1 cellular context compared by ENCODE assay signal in the genomic region with DNA sequence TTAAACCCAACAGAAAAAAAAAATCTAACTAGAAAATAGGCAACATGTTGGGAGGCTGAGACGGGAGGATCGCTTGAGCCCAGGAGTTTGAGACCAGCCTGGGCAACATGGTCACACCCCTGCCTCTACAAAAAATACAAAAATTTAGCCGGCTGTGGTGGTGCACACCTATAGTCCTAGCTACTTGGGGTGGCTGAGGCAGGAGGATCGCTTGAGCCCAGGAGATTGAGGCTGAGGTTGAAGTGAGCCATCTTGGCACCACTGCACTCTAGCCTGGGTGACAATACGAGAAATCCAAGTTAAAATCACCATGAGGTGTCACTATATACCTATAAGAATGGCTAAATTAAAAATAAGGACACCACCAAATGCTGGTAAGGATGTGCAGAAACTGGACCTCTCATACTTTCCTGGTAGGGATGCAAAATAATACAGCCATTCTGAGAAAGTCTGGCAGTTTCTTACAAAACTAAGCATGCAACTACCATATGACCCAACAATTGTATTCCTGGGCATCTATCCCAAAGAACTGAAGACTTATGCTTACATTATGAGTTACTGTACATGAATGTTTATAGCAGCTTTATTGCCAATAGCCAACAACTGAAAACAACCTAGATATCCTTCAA.
TF ChIP-seq lines count a peak whose summit lies in the region.

No MANE protein-coding gene starts in this region.

TF ChIP-seq in HepG2, 621 proteins besides CTCF, POLR2A, EP300 and RAD21 (continues in another document):
- TF ChIP-seq RFX5 (IDR thresholded peaks at IDR 0.05; ENCODE audit: low read depth, low read length) = no peak
- no peak for TF ChIP-seq EED (CRISPR knock-in tag; IDR thresholded peaks at IDR 0.05)
- TF ChIP-seq, protein P1, sequence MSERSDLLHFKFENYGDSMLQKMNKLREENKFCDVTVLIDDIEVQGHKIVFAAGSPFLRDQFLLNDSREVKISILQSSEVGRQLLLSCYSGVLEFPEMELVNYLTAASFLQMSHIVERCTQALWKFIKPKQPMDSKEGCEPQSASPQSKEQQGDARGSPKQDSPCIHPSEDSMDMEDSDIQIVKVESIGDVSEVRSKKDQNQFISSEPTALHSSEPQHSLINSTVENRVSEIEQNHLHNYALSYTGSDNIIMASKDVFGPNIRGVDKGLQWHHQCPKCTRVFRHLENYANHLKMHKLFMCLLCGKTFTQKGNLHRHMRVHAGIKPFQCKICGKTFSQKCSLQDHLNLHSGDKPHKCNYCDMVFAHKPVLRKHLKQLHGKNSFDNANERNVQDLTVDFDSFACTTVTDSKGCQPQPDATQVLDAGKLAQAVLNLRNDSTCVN (CRISPR knock-in tag; IDR thresholded peaks at IDR 0.05; ENCODE audit: borderline replicate concordance) = no peak
- TF ChIP-seq ZNF572 (CRISPR knock-in tag; IDR thresholded peaks at IDR 0.05) = no peak
- TF ChIP-seq ZNF776 (CRISPR knock-in tag; IDR thresholded peaks at IDR 0.05) = no peak
- no peak for TF ChIP-seq KAT7 (CRISPR knock-in tag; IDR thresholded peaks at IDR 0.05; ENCODE audit: borderline replicate concordance)
- TF ChIP-seq, protein P2, sequence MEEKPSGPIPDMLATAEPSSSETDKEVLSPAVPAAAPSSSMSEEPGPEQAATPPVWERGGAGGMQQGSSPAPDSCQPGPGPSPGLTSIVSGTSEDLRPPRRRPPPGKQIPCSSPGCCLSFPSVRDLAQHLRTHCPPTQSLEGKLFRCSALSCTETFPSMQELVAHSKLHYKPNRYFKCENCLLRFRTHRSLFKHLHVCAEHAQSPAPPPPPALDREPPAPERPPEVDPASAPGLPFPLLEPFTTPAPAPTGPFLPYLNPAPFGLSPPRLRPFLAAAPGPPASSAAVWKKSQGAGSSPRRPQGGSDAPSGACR (CRISPR knock-in tag; IDR thresholded peaks at IDR 0.05) = no peak
- TF ChIP-seq, protein P3, sequence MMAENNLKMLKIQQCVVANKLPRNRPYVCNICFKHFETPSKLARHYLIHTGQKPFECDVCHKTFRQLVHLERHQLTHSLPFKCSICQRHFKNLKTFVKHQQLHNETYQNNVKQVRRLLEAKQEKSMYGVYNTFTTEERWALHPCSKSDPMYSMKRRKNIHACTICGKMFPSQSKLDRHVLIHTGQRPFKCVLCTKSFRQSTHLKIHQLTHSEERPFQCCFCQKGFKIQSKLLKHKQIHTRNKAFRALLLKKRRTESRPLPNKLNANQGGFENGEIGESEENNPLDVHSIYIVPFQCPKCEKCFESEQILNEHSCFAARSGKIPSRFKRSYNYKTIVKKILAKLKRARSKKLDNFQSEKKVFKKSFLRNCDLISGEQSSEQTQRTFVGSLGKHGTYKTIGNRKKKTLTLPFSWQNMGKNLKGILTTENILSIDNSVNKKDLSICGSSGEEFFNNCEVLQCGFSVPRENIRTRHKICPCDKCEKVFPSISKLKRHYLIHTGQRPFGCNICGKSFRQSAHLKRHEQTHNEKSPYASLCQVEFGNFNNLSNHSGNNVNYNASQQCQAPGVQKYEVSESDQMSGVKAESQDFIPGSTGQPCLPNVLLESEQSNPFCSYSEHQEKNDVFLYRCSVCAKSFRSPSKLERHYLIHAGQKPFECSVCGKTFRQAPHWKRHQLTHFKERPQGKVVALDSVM (CRISPR knock-in tag; IDR thresholded peaks at IDR 0.05) = peak; percentile 90
- TF ChIP-seq ZNF317 (CRISPR knock-in tag; IDR thresholded peaks at IDR 0.05) = 0 out of 2 replicates have a peak, but pooled peaks have one; percentile 16
- 0 out of 2 replicates have a peak, but pooled peaks have one; percentile 25 for TF ChIP-seq RBFOX2 (IDR thresholded peaks at IDR 0.05; ENCODE audit: low read depth, low read length)
- TF ChIP-seq ZNF101 (CRISPR knock-in tag; IDR thresholded peaks at IDR 0.05; ENCODE audit: borderline replicate concordance, low read depth) = no peak
- no peak for TF ChIP-seq RBAK (CRISPR knock-in tag; IDR thresholded peaks at IDR 0.05)
- TF ChIP-seq, protein P4, sequence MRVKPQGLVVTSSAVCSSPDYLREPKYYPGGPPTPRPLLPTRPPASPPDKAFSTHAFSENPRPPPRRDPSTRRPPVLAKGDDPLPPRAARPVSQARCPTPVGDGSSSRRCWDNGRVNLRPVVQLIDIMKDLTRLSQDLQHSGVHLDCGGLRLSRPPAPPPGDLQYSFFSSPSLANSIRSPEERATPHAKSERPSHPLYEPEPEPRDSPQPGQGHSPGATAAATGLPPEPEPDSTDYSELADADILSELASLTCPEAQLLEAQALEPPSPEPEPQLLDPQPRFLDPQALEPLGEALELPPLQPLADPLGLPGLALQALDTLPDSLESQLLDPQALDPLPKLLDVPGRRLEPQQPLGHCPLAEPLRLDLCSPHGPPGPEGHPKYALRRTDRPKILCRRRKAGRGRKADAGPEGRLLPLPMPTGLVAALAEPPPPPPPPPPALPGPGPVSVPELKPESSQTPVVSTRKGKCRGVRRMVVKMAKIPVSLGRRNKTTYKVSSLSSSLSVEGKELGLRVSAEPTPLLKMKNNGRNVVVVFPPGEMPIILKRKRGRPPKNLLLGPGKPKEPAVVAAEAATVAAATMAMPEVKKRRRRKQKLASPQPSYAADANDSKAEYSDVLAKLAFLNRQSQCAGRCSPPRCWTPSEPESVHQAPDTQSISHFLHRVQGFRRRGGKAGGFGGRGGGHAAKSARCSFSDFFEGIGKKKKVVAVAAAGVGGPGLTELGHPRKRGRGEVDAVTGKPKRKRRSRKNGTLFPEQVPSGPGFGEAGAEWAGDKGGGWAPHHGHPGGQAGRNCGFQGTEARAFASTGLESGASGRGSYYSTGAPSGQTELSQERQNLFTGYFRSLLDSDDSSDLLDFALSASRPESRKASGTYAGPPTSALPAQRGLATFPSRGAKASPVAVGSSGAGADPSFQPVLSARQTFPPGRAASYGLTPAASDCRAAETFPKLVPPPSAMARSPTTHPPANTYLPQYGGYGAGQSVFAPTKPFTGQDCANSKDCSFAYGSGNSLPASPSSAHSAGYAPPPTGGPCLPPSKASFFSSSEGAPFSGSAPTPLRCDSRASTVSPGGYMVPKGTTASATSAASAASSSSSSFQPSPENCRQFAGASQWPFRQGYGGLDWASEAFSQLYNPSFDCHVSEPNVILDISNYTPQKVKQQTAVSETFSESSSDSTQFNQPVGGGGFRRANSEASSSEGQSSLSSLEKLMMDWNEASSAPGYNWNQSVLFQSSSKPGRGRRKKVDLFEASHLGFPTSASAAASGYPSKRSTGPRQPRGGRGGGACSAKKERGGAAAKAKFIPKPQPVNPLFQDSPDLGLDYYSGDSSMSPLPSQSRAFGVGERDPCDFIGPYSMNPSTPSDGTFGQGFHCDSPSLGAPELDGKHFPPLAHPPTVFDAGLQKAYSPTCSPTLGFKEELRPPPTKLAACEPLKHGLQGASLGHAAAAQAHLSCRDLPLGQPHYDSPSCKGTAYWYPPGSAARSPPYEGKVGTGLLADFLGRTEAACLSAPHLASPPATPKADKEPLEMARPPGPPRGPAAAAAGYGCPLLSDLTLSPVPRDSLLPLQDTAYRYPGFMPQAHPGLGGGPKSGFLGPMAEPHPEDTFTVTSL (CRISPR knock-in tag; IDR thresholded peaks at IDR 0.05; ENCODE audit: borderline replicate concordance) = no peak
- TF ChIP-seq ZNF251 (CRISPR knock-in tag; IDR thresholded peaks at IDR 0.05) = no peak
- TF ChIP-seq GPN1 (CRISPR knock-in tag; IDR thresholded peaks at IDR 0.05; ENCODE audit: borderline replicate concordance) = no peak
- no peak for TF ChIP-seq TP53 (CRISPR knock-in tag; conservative IDR thresholded peaks at IDR 0.05)
- TF ChIP-seq ZNF75D (CRISPR knock-in tag; IDR thresholded peaks at IDR 0.05; ENCODE audit: borderline replicate concordance) = no peak
- TF ChIP-seq ZNF496 (CRISPR knock-in tag; IDR thresholded peaks at IDR 0.05; ENCODE audit: insufficient replicate concordance) = no peak
- TF ChIP-seq RXRA (CRISPR knock-in tag; IDR thresholded peaks at IDR 0.05) = no peak
- TF ChIP-seq XRCC5 (optimal IDR thresholded peaks at IDR 0.05; ENCODE audit: low read length) = no peak
- no peak for TF ChIP-seq FOXJ3 (CRISPR knock-in tag; IDR thresholded peaks at IDR 0.05; ENCODE audit: borderline replicate concordance)
- TF ChIP-seq, protein P5, sequence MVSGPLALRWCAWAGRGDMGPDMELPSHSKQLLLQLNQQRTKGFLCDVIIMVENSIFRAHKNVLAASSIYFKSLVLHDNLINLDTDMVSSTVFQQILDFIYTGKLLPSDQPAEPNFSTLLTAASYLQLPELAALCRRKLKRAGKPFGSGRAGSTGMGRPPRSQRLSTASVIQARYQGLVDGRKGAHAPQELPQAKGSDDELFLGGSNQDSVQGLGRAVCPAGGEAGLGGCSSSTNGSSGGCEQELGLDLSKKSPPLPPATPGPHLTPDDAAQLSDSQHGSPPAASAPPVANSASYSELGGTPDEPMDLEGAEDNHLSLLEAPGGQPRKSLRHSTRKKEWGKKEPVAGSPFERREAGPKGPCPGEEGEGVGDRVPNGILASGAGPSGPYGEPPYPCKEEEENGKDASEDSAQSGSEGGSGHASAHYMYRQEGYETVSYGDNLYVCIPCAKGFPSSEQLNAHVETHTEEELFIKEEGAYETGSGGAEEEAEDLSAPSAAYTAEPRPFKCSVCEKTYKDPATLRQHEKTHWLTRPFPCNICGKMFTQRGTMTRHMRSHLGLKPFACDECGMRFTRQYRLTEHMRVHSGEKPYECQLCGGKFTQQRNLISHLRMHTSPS (CRISPR knock-in tag; IDR thresholded peaks at IDR 0.05; ENCODE audit: low read depth) = no peak
- TF ChIP-seq, protein P6, sequence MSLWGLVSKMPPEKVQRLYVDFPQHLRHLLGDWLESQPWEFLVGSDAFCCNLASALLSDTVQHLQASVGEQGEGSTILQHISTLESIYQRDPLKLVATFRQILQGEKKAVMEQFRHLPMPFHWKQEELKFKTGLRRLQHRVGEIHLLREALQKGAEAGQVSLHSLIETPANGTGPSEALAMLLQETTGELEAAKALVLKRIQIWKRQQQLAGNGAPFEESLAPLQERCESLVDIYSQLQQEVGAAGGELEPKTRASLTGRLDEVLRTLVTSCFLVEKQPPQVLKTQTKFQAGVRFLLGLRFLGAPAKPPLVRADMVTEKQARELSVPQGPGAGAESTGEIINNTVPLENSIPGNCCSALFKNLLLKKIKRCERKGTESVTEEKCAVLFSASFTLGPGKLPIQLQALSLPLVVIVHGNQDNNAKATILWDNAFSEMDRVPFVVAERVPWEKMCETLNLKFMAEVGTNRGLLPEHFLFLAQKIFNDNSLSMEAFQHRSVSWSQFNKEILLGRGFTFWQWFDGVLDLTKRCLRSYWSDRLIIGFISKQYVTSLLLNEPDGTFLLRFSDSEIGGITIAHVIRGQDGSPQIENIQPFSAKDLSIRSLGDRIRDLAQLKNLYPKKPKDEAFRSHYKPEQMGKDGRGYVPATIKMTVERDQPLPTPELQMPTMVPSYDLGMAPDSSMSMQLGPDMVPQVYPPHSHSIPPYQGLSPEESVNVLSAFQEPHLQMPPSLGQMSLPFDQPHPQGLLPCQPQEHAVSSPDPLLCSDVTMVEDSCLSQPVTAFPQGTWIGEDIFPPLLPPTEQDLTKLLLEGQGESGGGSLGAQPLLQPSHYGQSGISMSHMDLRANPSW (CRISPR knock-in tag; IDR thresholded peaks at IDR 0.05; ENCODE audit: borderline replicate concordance) = no peak
- TF ChIP-seq SALL2 (CRISPR knock-in tag; IDR thresholded peaks at IDR 0.05) = no peak
- no peak for TF ChIP-seq HMG20A (CRISPR knock-in tag; IDR thresholded peaks at IDR 0.05; ENCODE audit: borderline replicate concordance)
- no peak for TF ChIP-seq SETDB1 (CRISPR knock-in tag; IDR thresholded peaks at IDR 0.05; ENCODE audit: borderline replicate concordance)
- 0 out of 2 replicates have a peak, but pooled peaks have one; percentile 38 for TF ChIP-seq RFXANK (CRISPR knock-in tag; IDR thresholded peaks at IDR 0.05)
- peak; percentile 75 for TF ChIP-seq STAG1 (CRISPR knock-in tag; IDR thresholded peaks at IDR 0.05)
- TF ChIP-seq SAP130 (CRISPR knock-in tag; IDR thresholded peaks at IDR 0.05; ENCODE audit: low read depth) = peak; percentile 20; the same call in 1 of the 2 replicates
- no peak for TF ChIP-seq NONO (IDR thresholded peaks at IDR 0.05)
- TF ChIP-seq NONO (CRISPR knock-in tag; conservative IDR thresholded peaks at IDR 0.05) = no peak
- TF ChIP-seq ATM (IDR thresholded peaks at IDR 0.05; ENCODE audit: borderline replicate concordance) = no peak
- TF ChIP-seq, protein P7, sequence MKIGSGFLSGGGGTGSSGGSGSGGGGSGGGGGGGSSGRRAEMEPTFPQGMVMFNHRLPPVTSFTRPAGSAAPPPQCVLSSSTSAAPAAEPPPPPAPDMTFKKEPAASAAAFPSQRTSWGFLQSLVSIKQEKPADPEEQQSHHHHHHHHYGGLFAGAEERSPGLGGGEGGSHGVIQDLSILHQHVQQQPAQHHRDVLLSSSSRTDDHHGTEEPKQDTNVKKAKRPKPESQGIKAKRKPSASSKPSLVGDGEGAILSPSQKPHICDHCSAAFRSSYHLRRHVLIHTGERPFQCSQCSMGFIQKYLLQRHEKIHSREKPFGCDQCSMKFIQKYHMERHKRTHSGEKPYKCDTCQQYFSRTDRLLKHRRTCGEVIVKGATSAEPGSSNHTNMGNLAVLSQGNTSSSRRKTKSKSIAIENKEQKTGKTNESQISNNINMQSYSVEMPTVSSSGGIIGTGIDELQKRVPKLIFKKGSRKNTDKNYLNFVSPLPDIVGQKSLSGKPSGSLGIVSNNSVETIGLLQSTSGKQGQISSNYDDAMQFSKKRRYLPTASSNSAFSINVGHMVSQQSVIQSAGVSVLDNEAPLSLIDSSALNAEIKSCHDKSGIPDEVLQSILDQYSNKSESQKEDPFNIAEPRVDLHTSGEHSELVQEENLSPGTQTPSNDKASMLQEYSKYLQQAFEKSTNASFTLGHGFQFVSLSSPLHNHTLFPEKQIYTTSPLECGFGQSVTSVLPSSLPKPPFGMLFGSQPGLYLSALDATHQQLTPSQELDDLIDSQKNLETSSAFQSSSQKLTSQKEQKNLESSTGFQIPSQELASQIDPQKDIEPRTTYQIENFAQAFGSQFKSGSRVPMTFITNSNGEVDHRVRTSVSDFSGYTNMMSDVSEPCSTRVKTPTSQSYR (CRISPR knock-in tag; IDR thresholded peaks at IDR 0.05; ENCODE audit: borderline replicate concordance) = no peak
- TF ChIP-seq, protein P8, sequence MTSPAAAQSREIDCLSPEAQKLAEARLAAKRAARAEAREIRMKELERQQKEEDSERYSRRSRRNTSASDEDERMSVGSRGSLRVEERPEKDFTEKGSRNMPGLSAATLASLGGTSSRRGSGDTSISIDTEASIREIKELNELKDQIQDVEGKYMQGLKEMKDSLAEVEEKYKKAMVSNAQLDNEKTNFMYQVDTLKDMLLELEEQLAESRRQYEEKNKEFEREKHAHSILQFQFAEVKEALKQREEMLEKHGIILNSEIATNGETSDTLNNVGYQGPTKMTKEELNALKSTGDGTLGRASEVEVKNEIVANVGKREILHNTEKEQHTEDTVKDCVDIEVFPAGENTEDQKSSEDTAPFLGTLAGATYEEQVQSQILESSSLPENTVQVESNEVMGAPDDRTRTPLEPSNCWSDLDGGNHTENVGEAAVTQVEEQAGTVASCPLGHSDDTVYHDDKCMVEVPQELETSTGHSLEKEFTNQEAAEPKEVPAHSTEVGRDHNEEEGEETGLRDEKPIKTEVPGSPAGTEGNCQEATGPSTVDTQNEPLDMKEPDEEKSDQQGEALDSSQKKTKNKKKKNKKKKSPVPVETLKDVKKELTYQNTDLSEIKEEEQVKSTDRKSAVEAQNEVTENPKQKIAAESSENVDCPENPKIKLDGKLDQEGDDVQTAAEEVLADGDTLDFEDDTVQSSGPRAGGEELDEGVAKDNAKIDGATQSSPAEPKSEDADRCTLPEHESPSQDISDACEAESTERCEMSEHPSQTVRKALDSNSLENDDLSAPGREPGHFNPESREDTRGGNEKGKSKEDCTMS (CRISPR knock-in tag; conservative IDR thresholded peaks at IDR 0.05) = no peak
- TF ChIP-seq, protein P9, sequence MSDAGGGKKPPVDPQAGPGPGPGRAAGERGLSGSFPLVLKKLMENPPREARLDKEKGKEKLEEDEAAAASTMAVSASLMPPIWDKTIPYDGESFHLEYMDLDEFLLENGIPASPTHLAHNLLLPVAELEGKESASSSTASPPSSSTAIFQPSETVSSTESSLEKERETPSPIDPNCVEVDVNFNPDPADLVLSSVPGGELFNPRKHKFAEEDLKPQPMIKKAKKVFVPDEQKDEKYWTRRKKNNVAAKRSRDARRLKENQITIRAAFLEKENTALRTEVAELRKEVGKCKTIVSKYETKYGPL (CRISPR knock-in tag; IDR thresholded peaks at IDR 0.05) = no peak
- TF ChIP-seq ZNF766 (CRISPR knock-in tag; IDR thresholded peaks at IDR 0.05; ENCODE audit: borderline replicate concordance) = no peak
